Comparison of ENCODE assay signal across 8 cellular contexts in genomic region chr7:93890041-93890463, GRCh38. TPM values are rescaled to one million over a fixed set of nuclear protein-coding genes. Genes with fewer than 3 reads are reported as not detected.
DNase-seq lines count a peak whose midpoint lies in the region; ATAC-seq and TF ChIP-seq lines count a peak whose summit lies in the region.

No MANE protein-coding gene starts in this region.

- H3K4me1 Mint-ChIP-seq in nephron = peaks cover 28% of the 10 kb centered on the region

- H3K36me3 Mint-ChIP-seq in nephron (ENCODE audit: low read depth) = no peaks in the 10 kb centered on the region

- no peaks in the 10 kb centered on the region for H3K36me3 ChIP-seq in esophagus muscularis mucosa

- intact Hi-C loops in esophagus muscularis mucosa (cut with DNase I) = no loop called here

- H3K9me3 Mint-ChIP-seq in nephron = no peaks in the 10 kb centered on the region

- TF ChIP-seq CTCF in esophagus muscularis mucosa (IDR thresholded peaks at IDR 0.05) (no peak), nephron (IDR thresholded peaks at IDR 0.05; ENCODE audit: unreplicated experiment in 3 of 3) (peak in 1 of 3 experiments; percentile 9)

- H3K27me3 ChIP-seq in esophagus muscularis mucosa = peaks cover 0 to 10% (median 3%) of the 10 kb centered on the region in 4 donors

- peak overlapping the region; percentile 96 to 98 (median 98) for H3K4me3 Mint-ChIP-seq in nephron

- WGBS in esophagus muscularis mucosa = 2% methylated on average over 28 of the region's 28 CpGs

- ATAC-seq in HG02610 (IDR thresholded peaks at IDR 0.05; ENCODE audit: unreplicated experiment) (peak; percentile 61), HG03045 (IDR thresholded peaks at IDR 0.05; ENCODE audit: unreplicated experiment) (no peak)

- H3K9me3 ChIP-seq in esophagus muscularis mucosa = no peaks in the 10 kb centered on the region

- no peak for TF ChIP-seq POLR2A in esophagus muscularis mucosa (IDR thresholded peaks at IDR 0.05; ENCODE audit: low read depth)

- H3K27ac ChIP-seq in esophagus muscularis mucosa (replicated peaks in 1 of 4) = peak overlapping the region in 1 of 4 donors; percentile 6

- TF ChIP-seq EP300 in esophagus muscularis mucosa (IDR thresholded peaks at IDR 0.05) = no peak

- DNase-seq in NCI-H82 (lab: John Stamatoyannopoulos, UW) = peak; percentile 58
- DNase-seq in NCI-H82 treated with DMSO at 0.1 percent for 48 hours (lab: John Stamatoyannopoulos, UW; ENCODE audit: unreplicated experiment) = no peak
- DNase-seq in RPMI7951 (ENCODE audit: low read depth) = peak; percentile 63
- no peak for DNase-seq in esophagus muscularis mucosa (ENCODE audit: extremely low spot score)
- DNase-seq in stimulated activated naive CD4-positive, alpha-beta T cell (lab: John Stamatoyannopoulos, UW) = no peak

- H3K27ac Mint-ChIP-seq in nephron = peak overlapping the region; percentile 76 to 96 (median 83)

- peak overlapping the region; percentile 56 to 62 (median 56) for H3K4me3 ChIP-seq in esophagus muscularis mucosa

- H3K4me1 ChIP-seq in esophagus muscularis mucosa = peaks cover 7 to 21% (median 15%) of the 10 kb centered on the region in 4 donors

- peaks cover 55% of the 10 kb centered on the region for H3K27me3 Mint-ChIP-seq in nephron (ENCODE audit: low read depth)

RNA-seq across cellular contexts. Expression of gene TFPI2, which starts 0.5 kb away (rescaled TPM):
- total RNA-seq in RPMI7951 (2014; rRNA removed; shearing (Covaris generic)) = 229 and 267 TPM in 2 replicates
- total RNA-seq in esophagus muscularis mucosa = 1 to 10 TPM in 3 of 4 donors, not detected in 1; 1.9 to 3.2 (median 2.3) TPM

RNA-seq across cellular contexts. Expression of gene GNGT1, which starts 16.3 kb away (rescaled TPM):
- total RNA-seq in RPMI7951 (2014; rRNA removed; shearing (Covaris generic)) = 0.24 TPM in 1 of 2 replicates, not detected in the other
- not detected for total RNA-seq in esophagus muscularis mucosa

RNA-seq across cellular contexts. Expression of gene GNG11, which starts 31.5 kb away (rescaled TPM):
- 264 and 265 TPM in 2 replicates for total RNA-seq in RPMI7951 (2014; rRNA removed; shearing (Covaris generic))
- total RNA-seq in esophagus muscularis mucosa = 10 to 100 TPM; 19.9 to 26.0 (median 22.3) TPM

Comparison
In these comparisons a context has a peak if more than half of its experiments do, and no peak if none do; other contexts are left out.
1. DNase-seq: peak in NCI-H82 (single experiment) and RPMI7951 (single experiment); none in NCI-H82 treated with DMSO at 0.1 percent for 48 hours (single experiment), esophagus muscularis mucosa (single experiment) and stimulated activated naive CD4-positive, alpha-beta T cell (0 of 6).
2. RNA of gene TFPI2, which starts 0.5 kb away (total RNA-seq): 229 to 267 TPM in RPMI7951; 1.9 to 3.2 TPM in esophagus muscularis mucosa; every median in the first group is over 10 times any median in the second.